In genomic region chr11:27392278-27392677, GRCh38 we compare ENCODE assay signal across 19 cellular contexts. TPM values are rescaled to one million over a fixed set of nuclear protein-coding genes. Genes with fewer than 3 reads are reported as not detected.
DNase-seq lines count a peak whose midpoint lies in the region; ATAC-seq, FAIRE-seq and TF ChIP-seq lines count a peak whose summit lies in the region.
"Had no signal": no experiment of that assay in that cellular context is flagged by ENCODE, and none has a peak within 500 bp of the region (broad histone marks: within the 10 kb centered on the region; RNA-seq: fewer than 3 reads in every experiment).

No MANE protein-coding gene starts in this region.

- H4K20me1 ChIP-seq in GM23248 (ENCODE audit: insufficient read depth): no peaks in the 10 kb centered on the region

- H3K27ac Mint-ChIP-seq in activated CD4-positive, alpha-beta memory T cell treated with anti-CD3 and anti-CD28 coated beads for 36 hours: no peak overlapping the region
- H3K27ac Mint-ChIP-seq: activated B cell treated with CpG ODN at 0.5 μM for 24 hours; CD8-positive, alpha-beta memory T cell; stimulated activated naive CD8-positive, alpha-beta T cell treated with anti-CD3 and anti-CD28 coated beads, Interleukin-15, Interleukin-2, amounts not matched to agents 100 ng/mL and 50 ng/mL, for 24 hours; T-helper 17 cell had no signal

- no peak for FAIRE-seq in pancreas (lab: Jason Lieb, UNC)
- FAIRE-seq: endometrium had no signal

- H2AFZ ChIP-seq in GM23248: no peak overlapping the region

- no peaks in the 10 kb centered on the region for H3K27me3 Mint-ChIP-seq in activated CD4-positive, alpha-beta memory T cell treated with anti-CD3 and anti-CD28 coated beads for 36 hours
- H3K27me3 Mint-ChIP-seq: activated B cell treated with CpG ODN at 0.5 μM for 24 hours; stimulated activated naive CD8-positive, alpha-beta T cell treated with anti-CD3 and anti-CD28 coated beads, Interleukin-15, Interleukin-2, amounts not matched to agents 100 ng/mL and 50 ng/mL, for 24 hours had no signal

- WGBS in GM23248 (ENCODE audit: low coverage in 1 of 2, low lambda C conversion rate in 2 of 2, missing lambda C conversion rate in 2 of 2), 2 experiments: 59 to 62% methylated on average over 4 of the region's 4 CpGs
- WGBS in pancreas, 2 donors: 38 to 41% methylated on average over 4 of the region's 4 CpGs

- H3K27me3 ChIP-seq in GM23248 (replicated peaks; ENCODE audit: insufficient read depth) (no peaks in the 10 kb centered on the region), right atrium auricular region (no peaks in the 10 kb centered on the region), pancreas (no peaks in the 10 kb centered on the region)
- H3K27me3 ChIP-seq: foreskin keratinocyte had no signal

- H3K9me3 Mint-ChIP-seq in activated CD4-positive, alpha-beta memory T cell treated with anti-CD3 and anti-CD28 coated beads for 36 hours: no peaks in the 10 kb centered on the region
- H3K9me3 Mint-ChIP-seq: activated B cell treated with CpG ODN at 0.5 μM for 24 hours; CD8-positive, alpha-beta memory T cell; stimulated activated naive CD8-positive, alpha-beta T cell treated with anti-CD3 and anti-CD28 coated beads, Interleukin-15, Interleukin-2, amounts not matched to agents 100 ng/mL and 50 ng/mL, for 24 hours had no signal

- H3K36me3 ChIP-seq in GM23248 (ENCODE audit: low read depth) (no peaks in the 10 kb centered on the region; the same call in 1 of the 2 replicates), right atrium auricular region (no peaks in the 10 kb centered on the region), pancreas (no peaks in the 10 kb centered on the region)

- no peak overlapping the region for H3K4me3 ChIP-seq in GM23248
- H3K4me3 ChIP-seq in right atrium auricular region: no peak overlapping the region
- no peak overlapping the region for H3K4me3 ChIP-seq in pancreas

- H3K9me3 ChIP-seq in GM23248 (ENCODE audit: low read depth): no peaks in the 10 kb centered on the region
- H3K9me3 ChIP-seq in right atrium auricular region: no peaks in the 10 kb centered on the region
- H3K9me3 ChIP-seq in pancreas: no peaks in the 10 kb centered on the region

- no peak overlapping the region for H3K9ac ChIP-seq in GM23248

- peaks cover 4% of the 10 kb centered on the region for H3K4me1 Mint-ChIP-seq in activated CD4-positive, alpha-beta memory T cell treated with anti-CD3 and anti-CD28 coated beads for 36 hours (ENCODE audit: low read depth)
- H3K4me1 Mint-ChIP-seq: activated B cell treated with CpG ODN at 0.5 μM for 24 hours had no signal

- H3K36me3 Mint-ChIP-seq in activated CD4-positive, alpha-beta memory T cell treated with anti-CD3 and anti-CD28 coated beads for 36 hours: no peaks in the 10 kb centered on the region
- H3K36me3 Mint-ChIP-seq: CD8-positive, alpha-beta memory T cell had no signal

- H3F3A ChIP-seq in GM23248 (ENCODE audit: insufficient read depth): peaks cover 50% of the 10 kb centered on the region

- in situ Hi-C loops in GM23248 (cut with MboI): no loop called here

- intact Hi-C loops in pancreas (cut with DNase I): no loop called here
- intact Hi-C loops in activated CD4-positive, alpha-beta memory T cell treated with anti-CD3 and anti-CD28 coated beads for 36 hours (cut with micrococcal nuclease): no loop called here

- peaks cover 74% of the 10 kb centered on the region for H3K4me1 ChIP-seq in GM23248 (ENCODE audit: insufficient read depth)
- peaks cover 0 to 52% of the 10 kb centered on the region in 2 donors for H3K4me1 ChIP-seq in right atrium auricular region
- peaks cover 66 to 77% (median 67%) of the 10 kb centered on the region in 3 donors for H3K4me1 ChIP-seq in pancreas

- DNase-seq in GM23248: no peak
- no peak for DNase-seq in right atrium auricular region (ENCODE audit: low spot score)
- no peak for DNase-seq in pancreas
- no peak for DNase-seq in activated CD4-positive, alpha-beta memory T cell treated with anti-CD3 and anti-CD28 coated beads for 36 hours
- no peak for DNase-seq in NCI-H128 (lab: John Stamatoyannopoulos, UW; ENCODE audit: unreplicated experiment)
- DNase-seq: activated B cell treated with CpG ODN at 0.5 μM for 24 hours; activated effector memory CD4-positive, alpha-beta T cell treated with Interleukin-2 at 50 U/mL for 16 hours; CD8-positive, alpha-beta memory T cell; DND-41; NCI-H1417 treated with DMSO at 0.1 percent for 48 hours; NCI-H345; SHP77 treated with DMSO at 0.1 percent for 48 hours; T-helper 17 cell had no signal

- H3K4me3 Mint-ChIP-seq in activated CD4-positive, alpha-beta memory T cell treated with anti-CD3 and anti-CD28 coated beads for 36 hours: no peak overlapping the region
- H3K4me3 Mint-ChIP-seq: activated B cell treated with CpG ODN at 0.5 μM for 24 hours; CD8-positive, alpha-beta memory T cell; stimulated activated naive CD8-positive, alpha-beta T cell treated with anti-CD3 and anti-CD28 coated beads, Interleukin-15, Interleukin-2, amounts not matched to agents 100 ng/mL and 50 ng/mL, for 24 hours; T-helper 17 cell had no signal

- POLR2A ChIA-PET in activated CD4-positive, alpha-beta memory T cell treated with anti-CD3 and anti-CD28 coated beads for 36 hours (lab: Charles Lee): no interaction called here

- peak overlapping the region; percentile 22 for H3K4me2 ChIP-seq in GM23248 (ENCODE audit: unreplicated experiment)

- peak overlapping the region; percentile 28 for H3K27ac ChIP-seq in GM23248
- H3K27ac ChIP-seq in VCaP: peak overlapping the region; percentile 96
- H3K27ac ChIP-seq in right atrium auricular region: peak overlapping the region; percentile 29 to 48
- H3K27ac ChIP-seq in pancreas: peak overlapping the region in 3 of 4 donors; percentile 6 to 70 (median 57)
- H3K27ac ChIP-seq: foreskin keratinocyte had no signal

- H3K79me2 ChIP-seq in GM23248 (ENCODE audit: insufficient read depth): peaks cover 30% of the 10 kb centered on the region

- no peaks in the 10 kb centered on the region for H3K9me2 ChIP-seq in GM23248 (ENCODE audit: insufficient read depth)

- CTCF ChIA-PET in activated CD4-positive, alpha-beta memory T cell treated with anti-CD3 and anti-CD28 coated beads for 36 hours (lab: Charles Lee): no interaction called here

- ATAC-seq in pancreas (no peak), HG02763 (IDR thresholded peaks at IDR 0.05; ENCODE audit: unreplicated experiment) (no peak), HG03460 (IDR thresholded peaks at IDR 0.05; ENCODE audit: unreplicated experiment) (no peak)
- ATAC-seq: T-helper 17 cell had no signal

- TF ChIP-seq CTCF in VCaP (conservative IDR thresholded peaks at IDR 0.05) (no peak), right atrium auricular region (IDR thresholded peaks at IDR 0.05) (no peak), pancreas (IDR thresholded peaks at IDR 0.05) (no peak)

RNA-seq across cellular contexts. Expression of gene CCDC34, which starts 29.3 kb away (rescaled TPM):
- total RNA-seq in GM23248 (2014; rRNA removed; shearing (Covaris generic)): 3.9 and 5.7 TPM in 2 replicates
- polyA plus RNA-seq in GM23248 (2016; fragmentation: Nextera tagmentation; extraction: Ambion mirVana) (7.8 and 8.1 TPM in 2 replicates), pancreas (10 to 100 TPM in 1 of 2 donors, 1 to 10 TPM in 1; 4.8 to 10.1 TPM)
- total RNA-seq in right atrium auricular region (1 to 10 TPM in 1 of 2 donors, not detected in 1; 2.6 TPM), pancreas (1 to 10 TPM; 3.3 to 7.1 (median 4.1) TPM)
- total RNA-seq in activated CD4-positive, alpha-beta memory T cell treated with anti-CD3 and anti-CD28 coated beads for 36 hours: 10 to 100 TPM; 22.8 to 23.7 TPM

Comparison
In these comparisons a context has a peak if more than half of its experiments do, and no peak if none do; other contexts are left out.
1. H3K27ac ChIP-seq: peak in every context shown above with its lines; median percentile 96 in VCaP; 57 in pancreas; 38 in right atrium auricular region; 28 in GM23248.